ENCODE assay signal across 14 cellular contexts in the genomic region with DNA sequence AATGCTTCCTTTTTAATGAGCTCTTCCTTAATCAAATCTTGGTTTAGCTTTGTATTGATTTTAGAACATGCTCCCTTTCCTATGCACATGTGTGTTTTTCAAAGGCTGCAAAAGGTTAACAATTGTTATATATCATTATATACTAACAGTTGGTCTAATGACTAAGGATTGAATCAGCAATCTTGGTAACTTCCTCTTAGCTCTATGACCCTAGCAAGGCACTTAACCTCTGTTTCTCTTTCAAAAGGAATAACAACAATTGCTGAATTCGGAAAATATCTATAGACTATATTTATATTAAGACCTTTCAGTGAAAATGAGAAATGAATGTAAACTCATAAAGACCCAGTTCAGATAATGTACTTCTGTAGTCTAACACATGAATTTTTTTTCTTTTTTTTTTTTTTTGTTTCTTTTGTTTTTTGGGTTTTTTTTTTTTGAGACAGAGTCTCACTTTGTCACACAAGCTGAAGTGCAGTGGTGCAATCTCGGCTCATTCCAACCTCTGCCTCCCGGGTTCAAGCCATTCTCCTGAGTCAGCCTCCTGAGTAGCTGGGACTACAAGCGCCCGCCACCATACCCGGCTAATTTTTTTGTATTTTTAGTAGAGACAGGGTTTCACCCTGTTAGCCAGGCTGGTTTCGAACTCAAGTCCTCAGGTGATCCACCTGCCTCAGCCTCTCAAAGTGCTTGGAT. TPM values are rescaled to one million over a fixed set of nuclear protein-coding genes. Genes with fewer than 3 reads are reported as not detected.
A peak's percentile ranks its signal among the peaks of the same experiment; 100 is the strongest.
DNase-seq lines count a peak whose midpoint lies in the region; ATAC-seq and TF ChIP-seq lines count a peak whose summit lies in the region.
"Had no signal": no experiment of that assay in that cellular context is flagged by ENCODE, and none has a peak within 500 bp of the region (broad histone marks: within the 10 kb centered on the region; RNA-seq: fewer than 3 reads in every experiment).

No MANE protein-coding gene starts in this region.

- ATAC-seq in HG02763 (IDR thresholded peaks at IDR 0.05; ENCODE audit: unreplicated experiment) (no peak), HG02610 (IDR thresholded peaks at IDR 0.05; ENCODE audit: unreplicated experiment) (no peak)

- in situ Hi-C loops in ACHN (cut with HindIII; ENCODE audit: low pct_ligation_motif_present, low pct_unique_long_range_greater_than_20kb, low sequenced_read_pairs) = no loop called here

- no peaks in the 10 kb centered on the region for H3K36me3 ChIP-seq in fibroblast of lung (ENCODE audit: control insufficient read depth, insufficient read depth, low read length)
- H3K36me3 ChIP-seq: ascending aorta, right atrium auricular region, tibial nerve had no signal

- H3K9me3 ChIP-seq in fibroblast of lung (ENCODE audit: control insufficient read depth, insufficient read depth, low read depth, low read length) = no peaks in the 10 kb centered on the region
- H3K9me3 ChIP-seq: ascending aorta, right atrium auricular region, tibial nerve had no signal

- peak overlapping the region; percentile 38 for H3K4me2 ChIP-seq in fibroblast of lung (ENCODE audit: extremely low read depth, insufficient read depth, low read length)

- no peaks in the 10 kb centered on the region for H3K79me2 ChIP-seq in fibroblast of lung (ENCODE audit: control insufficient read depth, insufficient read depth, low read length)

- no peak overlapping the region for H3K9ac ChIP-seq in fibroblast of lung (ENCODE audit: insufficient read depth, low read length)

- H3K4me1 ChIP-seq in fibroblast of lung (ENCODE audit: control insufficient read depth, extremely low read depth, insufficient read depth, low read length) = no peaks in the 10 kb centered on the region
- H3K4me1 ChIP-seq: ascending aorta, right atrium auricular region, tibial nerve had no signal

- no peak for TF ChIP-seq CTCF in fibroblast of lung (conservative IDR thresholded peaks at IDR 0.05 in 1 of 2, IDR thresholded peaks at IDR 0.05 in 1 of 2; ENCODE audit: low read depth in 1 of 2, low read length in 2 of 2)

- peak overlapping the region in 1 of 4 experiments; percentile 21 for H3K4me3 ChIP-seq in fibroblast of lung (replicated peaks in 1 of 4; ENCODE audit: control extremely low read depth in 1 of 4, insufficient read depth in 1 of 4, low read depth in 3 of 4, low read length in 4 of 4)
- H3K4me3 ChIP-seq: ascending aorta, right atrium auricular region, tibial nerve had no signal

- H2AFZ ChIP-seq in fibroblast of lung (ENCODE audit: low read length) = no peak overlapping the region

- no peaks in the 10 kb centered on the region for H3K27me3 ChIP-seq in fibroblast of lung (ENCODE audit: control insufficient read depth, insufficient read depth, low read length)
- H3K27me3 ChIP-seq: ascending aorta, right atrium auricular region, tibial nerve had no signal

- H4K20me1 ChIP-seq in fibroblast of lung (ENCODE audit: control insufficient read depth, extremely low read depth, insufficient read depth, low read length) = no peaks in the 10 kb centered on the region

- DNase-seq in ACHN = peak; percentile 58
- DNase-seq in HPDE6-E6E7 (ENCODE audit: extremely low spot score) = peak; percentile 82
- DNase-seq in RKO (ENCODE audit: low spot score) = peak; percentile 89
- peak; percentile 36 to 81 for DNase-seq in fibroblast of lung (ENCODE audit: low read depth in 2 of 2)
- no peak for DNase-seq in NCI-H524 treated with DMSO at 0.1 percent for 48 hours (lab: John Stamatoyannopoulos, UW)
- DNase-seq in NK-92 treated with Interleukin-12 subunit alpha and Interleukin-12 subunit beta, amount 100 ng/mL, for 24 hours (lab: John Stamatoyannopoulos, UW) = no peak
- DNase-seq: activated CD8-positive, alpha-beta memory T cell treated with anti-CD3 and anti-CD28 coated beads, Interleukin-2, amount 50 U/mL, for 48 hours; GOT3; NCI-H1105 had no signal

- H3K27ac ChIP-seq in fibroblast of lung (ENCODE audit: insufficient read depth, low read length) = no peak overlapping the region
- H3K27ac ChIP-seq: ascending aorta, right atrium auricular region, tibial nerve had no signal

RNA-seq across cellular contexts. Expression of gene HOXA1, which starts 48.8 kb away (rescaled TPM):
- total RNA-seq in fibroblast of lung = 0.50 and 0.51 TPM in 2 replicates
- polyA plus RNA-seq in fibroblast of lung = 0.58 and 0.83 TPM in 2 replicates
- polyA plus RNA-seq in fibroblast of lung (2012) = 0.66 and 0.67 TPM in 2 replicates
- polyA minus RNA-seq in fibroblast of lung (ENCODE audit: low replicate concordance) = 1.1 TPM in 1 of 2 replicates, not detected in the other
- total RNA-seq: ascending aorta had no signal

RNA-seq across cellular contexts. Expression of gene HOXA2, which starts 55.5 kb away (rescaled TPM):
- 1.0 and 1.3 TPM in 2 replicates for total RNA-seq in fibroblast of lung
- 2.3 and 2.6 TPM in 2 replicates for polyA plus RNA-seq in fibroblast of lung
- polyA plus RNA-seq in fibroblast of lung (2012) = 1.4 and 2.2 TPM in 2 replicates
- 2.1 and 2.3 TPM in 2 replicates for polyA minus RNA-seq in fibroblast of lung (ENCODE audit: low replicate concordance)

Comparison
In these comparisons a context has a peak if more than half of its experiments do, and no peak if none do; other contexts are left out.
1. DNase-seq: peak in ACHN (single experiment), HPDE6-E6E7 (single experiment), RKO (single experiment) and fibroblast of lung (2 of 2); none in NCI-H524 treated with DMSO at 0.1 percent for 48 hours (single experiment) and NK-92 treated with Interleukin-12 subunit alpha and Interleukin-12 subunit beta, amount 100 ng/mL, for 24 hours (single experiment).